Comparison of ENCODE assay signal across 21 cellular contexts in the genomic region with DNA sequence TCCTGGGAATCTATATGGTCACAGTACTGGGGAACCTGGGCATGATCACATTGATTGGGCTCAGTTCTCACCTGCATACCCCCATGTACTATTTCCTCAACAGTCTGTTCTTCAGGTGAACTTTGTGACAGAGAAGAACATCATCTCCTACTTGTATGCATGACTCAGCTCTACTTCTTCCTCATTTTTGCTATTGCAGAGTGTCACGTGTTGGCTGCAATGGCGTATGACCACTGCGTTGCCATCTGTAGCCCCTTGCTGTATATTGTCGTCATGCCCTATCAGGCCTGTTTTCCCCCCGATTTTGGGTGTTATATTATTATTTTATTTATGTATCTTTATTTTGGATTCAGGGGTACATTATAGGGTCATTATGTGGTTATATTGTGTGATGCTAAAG. TPM values are rescaled to one million over a fixed set of nuclear protein-coding genes. Genes with fewer than 3 reads are reported as not detected.
DNase-seq lines count a peak whose midpoint lies in the region; ATAC-seq, FAIRE-seq and TF ChIP-seq lines count a peak whose summit lies in the region.
"Had no signal": no experiment of that assay in that cellular context is flagged by ENCODE, and none has a peak within 500 bp of the region (broad histone marks: within the 10 kb centered on the region; RNA-seq: fewer than 3 reads in every experiment).

No MANE protein-coding gene starts in this region.

- H3K4me1 ChIP-seq in K562 (replicated peaks in 1 of 2; ENCODE audit: control insufficient read depth in 2 of 2, insufficient read depth in 2 of 2, low read length in 2 of 2), result peaks cover 0 to 3% of the 10 kb centered on the region in 2 experiments; a peak in 1 of 5 replicates
- H3K4me1 ChIP-seq: BLaER1, HAP-1 had no signal

- no TSS peak for BruUV-seq in K562 (replicated peaks; lab: Mats Ljungman, UMichigan)

- intact Hi-C loops in K562 (cut with micrococcal nuclease), result no loop called here

- H3K9ac ChIP-seq in K562 (ENCODE audit: insufficient read depth in 1 of 2, low read depth in 2 of 2, low read length in 2 of 2), result no peak overlapping the region
- H3K9ac ChIP-seq: BLaER1, GM23248 had no signal

- peak; percentile 74 for ATAC-seq in K562
- no peak for ATAC-seq in HG03159 (IDR thresholded peaks at IDR 0.05; ENCODE audit: unreplicated experiment)
- ATAC-seq in GM19452 (IDR thresholded peaks at IDR 0.05; ENCODE audit: unreplicated experiment), result no peak
- no peak for ATAC-seq in HG02981 (IDR thresholded peaks at IDR 0.05; ENCODE audit: unreplicated experiment)
- ATAC-seq: CD8-positive, alpha-beta T cell; GM12878 had no signal

- H3K4me2 ChIP-seq in K562 (ENCODE audit: insufficient read depth, low read length), result 0 out of 2 replicates have a peak overlapping the region, but pooled peaks have one; percentile 19
- H3K4me2 ChIP-seq: BLaER1 had no signal

- DNase-seq in NOMO-1 (lab: John Stamatoyannopoulos, UW; ENCODE audit: unreplicated experiment in 2 of 2), result peak; percentile 29 to 45
- DNase-seq in NOMO-1 treated with dmso at 0.1 percent for 144 hours (lab: John Stamatoyannopoulos, UW; ENCODE audit: unreplicated experiment), result no peak
- peak; percentile 6 for DNase-seq in NB4 (ENCODE audit: low read depth)
- DNase-seq in K562 (ENCODE audit: extremely low read depth in 1 of 4, low spot score in 3 of 4), result peak in 1 of 4 experiments; percentile 15
- DNase-seq: 8988T; Calu3; CD8-positive, alpha-beta T cell; DMS79 treated with DMSO at 0.1 percent for 48 hours; GM23248 had no signal

- H3K36me3 ChIP-seq in K562 (ENCODE audit: control insufficient read depth, insufficient read depth, low read length), result 0 out of 3 replicates have a peak, but pooled peaks cover under 1% of the 10 kb centered on the region
- H3K36me3 ChIP-seq: BLaER1, HAP-1 had no signal

- POLR2A ChIA-PET in K562 (lab: Yijun Ruan, JAX), result interaction anchor here (0.8 kb wide), 1 partner anchor 13 kb away, joined by 3 read pairs; no protein-coding TSS in a partner anchor

- 26% methylated on average over 5 of the region's 5 CpGs for WGBS in K562 (ENCODE audit: insufficient coverage, low coverage, missing lambda C conversion rate)

- TF ChIP-seq POLR2A in NB4 (IDR thresholded peaks at IDR 0.05; ENCODE audit: extremely low read depth, insufficient read length), result no peak
- TF ChIP-seq POLR2A in K562 (conservative IDR thresholded peaks at IDR 0.05), result no peak

- H3K27ac ChIP-seq in K562 (ENCODE audit: extremely low read depth, low read depth, low read length), result peak overlapping the region; percentile 65; the same call in 2 of the 3 replicates
- H3K27ac ChIP-seq: BLaER1, GM23248 had no signal

- TF ChIP-seq EP300 in K562 (IDR thresholded peaks at IDR 0.05; ENCODE audit: low read length), result no peak

- TF ChIP-seq CTCF in NB4 (IDR thresholded peaks at IDR 0.05; ENCODE audit: low read depth, low read length) (no peak), K562 (IDR thresholded peaks at IDR 0.05 in 2 of 3, conservative IDR thresholded peaks at IDR 0.05 in 1 of 3; ENCODE audit: insufficient read depth in 2 of 3, low read depth in 1 of 3, low read length in 3 of 3) (no peak)

- H3K4me3 ChIP-seq in NB4 (ENCODE audit: low read depth, low read length), result no peak overlapping the region
- no peak overlapping the region for H3K4me3 ChIP-seq in K562
- H3K4me3 ChIP-seq: BLaER1, GM12878, GM23248, HAP-1 had no signal

- H4K20me1 ChIP-seq in K562 (replicated peaks; ENCODE audit: control insufficient read depth, insufficient read depth, low read length), result no peaks in the 10 kb centered on the region
- H4K20me1 ChIP-seq: BLaER1 had no signal

- in situ Hi-C loops in K562 (cut with MboI), result no loop called here

- FAIRE-seq in K562 (lab: Jason Lieb, UNC), result no peak
- FAIRE-seq: GM12878, GM19239 had no signal

- peak overlapping the region; percentile 40; the same call in 1 of the 2 replicates for H2AFZ ChIP-seq in K562 (ENCODE audit: low read depth, low read length)
- H2AFZ ChIP-seq: GM23248 had no signal

- H3K9me1 ChIP-seq in K562 (ENCODE audit: control insufficient read depth, insufficient read depth, low read length), result no peaks in the 10 kb centered on the region

- H3K27me3 ChIP-seq in K562 (ENCODE audit: control insufficient read depth in 2 of 2, insufficient read depth in 2 of 2, low read length in 2 of 2), result no peaks in the 10 kb centered on the region
- H3K27me3 ChIP-seq: BLaER1 had no signal

- H3K9me3 ChIP-seq in K562 (replicated peaks; ENCODE audit: control insufficient read depth, insufficient read depth, low read depth, low read length), result no peaks in the 10 kb centered on the region
- H3K9me3 ChIP-seq: BLaER1, HAP-1 had no signal

- no peak for TF ChIP-seq RAD21 in K562 (CRISPR knock-in tag; conservative IDR thresholded peaks at IDR 0.05 in 1 of 2, IDR thresholded peaks at IDR 0.05 in 1 of 2)

- H3K79me2 ChIP-seq in K562 (ENCODE audit: control insufficient read depth, insufficient read depth, low read length), result no peaks in the 10 kb centered on the region

- CTCF ChIA-PET in K562 (lab: Yijun Ruan, JAX; ENCODE audit: low intra/inter-chr PET ratio), result no interaction called here

TF ChIP-seq in K562, 482 proteins besides CTCF, POLR2A, EP300 and RAD21 (continues in another document):
- TF ChIP-seq ILK (tag; IDR thresholded peaks at IDR 0.05; ENCODE audit: borderline replicate concordance, low read depth) (no peak), ZNF644 (tag; IDR thresholded peaks at IDR 0.05; ENCODE audit: low read depth) (peak; percentile 61; the same call in 1 of the 2 replicates)

RNA-seq across cellular contexts. Expression of gene OR8G1, which starts 2.4 kb away (rescaled TPM):
- total RNA-seq in K562 (2011; cell fraction: chromatin; rRNA removed; ENCODE audit: low replicate concordance), result 10.0 and 24.8 TPM in 2 replicates
- total RNA-seq in K562 (2011; cell fraction: nucleolus; rRNA removed), result 2.3 and 6.2 TPM in 2 replicates
- 26.1 and 54.7 TPM in 2 replicates for total RNA-seq in K562 (2011; cell fraction: nucleoplasm; rRNA removed)
- total RNA-seq in K562 (2014; rRNA removed) (0.57 and 0.59 TPM in 2 replicates), K562 (2014; rRNA removed; fragmentation: Illumina TruSeq; extraction: Trizol) (1.4 and 1.7 TPM in 2 replicates), K562 (2015; rRNA removed; fragmentation: Illumina TruSeq; extraction: Trizol) (0.91 and 1.7 TPM in 2 replicates), K562 (2021) (0.44 and 0.54 TPM in 2 replicates)
- polyA plus RNA-seq in K562 (2011; rRNA removed) (0.57 and 0.83 TPM in 2 replicates), K562 (2014; fragmentation: Illumina TruSeq; extraction: Trizol) (0.10 and 0.25 TPM in 2 replicates), K562 (2014; fragmentation: Nextera tagmentation; extraction: Ambion mirVana) (under 1 TPM in 1 of 2 experiments, not detected in 1; 0.03 TPM), K562 (2014; rRNA removed) (0.12 and 0.16 TPM in 2 replicates)
- 0.15 and 0.19 TPM in 2 replicates for polyA plus RNA-seq in K562 (2011; cell fraction: cytosol; rRNA removed)
- polyA plus RNA-seq in K562 (2011; cell fraction: nucleus; rRNA removed), result 3.8 and 4.1 TPM in 2 replicates
- polyA plus RNA-seq in K562 (2012), result 0.18 and 0.32 TPM in 2 replicates
- polyA minus RNA-seq in K562 (2011; rRNA and poly(A)+ RNA removed), result 13.4 and 16.2 TPM in 2 replicates
- not detected in 2 replicates for polyA minus RNA-seq in K562 (2011; cell fraction: cytosol; rRNA and poly(A)+ RNA removed)
- polyA minus RNA-seq in K562 (2011; cell fraction: nucleus; rRNA and poly(A)+ RNA removed), result 18.0 and 19.9 TPM in 2 replicates
- total RNA-seq: A673; Calu3; CD8-positive, alpha-beta T cell; GM12878; GM23248; H4; HT1080 had no signal
- polyA plus RNA-seq: AG04450, CD14-positive monocyte, GM12878, GM23248 had no signal

RNA-seq across cellular contexts. Expression of gene OR8G5, which starts 17.7 kb away (rescaled TPM):
- 8.5 and 21.4 TPM in 2 replicates for total RNA-seq in K562 (2011; cell fraction: chromatin; rRNA removed; ENCODE audit: low replicate concordance)
- 6.0 and 7.1 TPM in 2 replicates for total RNA-seq in K562 (2011; cell fraction: nucleolus; rRNA removed)
- total RNA-seq in K562 (2011; cell fraction: nucleoplasm; rRNA removed), result 19.7 and 25.6 TPM in 2 replicates
- total RNA-seq in K562 (2014; rRNA removed) (0.18 and 0.94 TPM in 2 replicates), K562 (2014; rRNA removed; fragmentation: Illumina TruSeq; extraction: Trizol) (1.9 and 2.6 TPM in 2 replicates), K562 (2015; rRNA removed; fragmentation: Illumina TruSeq; extraction: Trizol) (2.3 and 2.6 TPM in 2 replicates), K562 (2021) (1.4 and 1.7 TPM in 2 replicates)
- polyA plus RNA-seq in K562 (2011; rRNA removed) (2.2 and 3.8 TPM in 2 replicates), K562 (2014; fragmentation: Illumina TruSeq; extraction: Trizol) (1.7 and 2.1 TPM in 2 replicates), K562 (2014; fragmentation: Nextera tagmentation; extraction: Ambion mirVana) (1 to 10 TPM in 1 of 2 experiments, under 1 TPM in 1; 0.98 to 1.2 TPM), K562 (2014; rRNA removed) (1.5 and 1.7 TPM in 2 replicates)
- 2.2 and 2.5 TPM in 2 replicates for polyA plus RNA-seq in K562 (2011; cell fraction: cytosol; rRNA removed)
- 4.6 and 4.7 TPM in 2 replicates for polyA plus RNA-seq in K562 (2011; cell fraction: nucleus; rRNA removed)
- polyA plus RNA-seq in K562 (2012), result 1.6 and 3.5 TPM in 2 replicates
- polyA minus RNA-seq in K562 (2011; rRNA and poly(A)+ RNA removed), result 12.7 and 13.4 TPM in 2 replicates
- polyA minus RNA-seq in K562 (2011; cell fraction: cytosol; rRNA and poly(A)+ RNA removed), result 2.0 TPM in 1 of 2 replicates, not detected in the other
- 11.0 and 18.0 TPM in 2 replicates for polyA minus RNA-seq in K562 (2011; cell fraction: nucleus; rRNA and poly(A)+ RNA removed)
- total RNA-seq: A673; Calu3; CD8-positive, alpha-beta T cell; GM12878; GM23248; H4; HT1080 had no signal
- polyA plus RNA-seq: AG04450, CD14-positive monocyte, GM12878, GM23248 had no signal

RNA-seq across cellular contexts. Expression of gene OR10D3, which starts 55.4 kb away (rescaled TPM):
- total RNA-seq in K562 (2011; cell fraction: chromatin; rRNA removed; ENCODE audit: low replicate concordance), result 16.6 and 50.2 TPM in 2 replicates
- 9.3 and 17.4 TPM in 2 replicates for total RNA-seq in K562 (2011; cell fraction: nucleolus; rRNA removed)
- 41.2 and 79.5 TPM in 2 replicates for total RNA-seq in K562 (2011; cell fraction: nucleoplasm; rRNA removed)
- total RNA-seq in K562 (2014; rRNA removed), result 0.73 and 1.7 TPM in 2 replicates
- total RNA-seq in K562 (2014; rRNA removed; fragmentation: Illumina TruSeq; extraction: Trizol), result 2.6 and 2.9 TPM in 2 replicates
- 2.6 and 2.7 TPM in 2 replicates for total RNA-seq in K562 (2015; rRNA removed; fragmentation: Illumina TruSeq; extraction: Trizol)
- 1.7 and 2.8 TPM in 2 replicates for total RNA-seq in K562 (2021)
- 0.86 and 1.1 TPM in 2 replicates for polyA plus RNA-seq in K562 (2011; rRNA removed)
- 0.16 and 0.18 TPM in 2 replicates for polyA plus RNA-seq in K562 (2011; cell fraction: cytosol; rRNA removed)
- 13.4 and 17.5 TPM in 2 replicates for polyA plus RNA-seq in K562 (2011; cell fraction: nucleus; rRNA removed)
- 0.14 and 0.62 TPM in 2 replicates for polyA plus RNA-seq in K562 (2012)
- 0.18 and 0.27 TPM in 2 replicates for polyA plus RNA-seq in K562 (2014; fragmentation: Illumina TruSeq; extraction: Trizol)
- polyA plus RNA-seq in K562 (2014; fragmentation: Nextera tagmentation; extraction: Ambion mirVana), result under 1 TPM in 1 of 2 experiments, not detected in 1; 0.07 TPM
- polyA plus RNA-seq in K562 (2014; rRNA removed), result 0.27 and 0.38 TPM in 2 replicates
- 45.9 and 55.9 TPM in 2 replicates for polyA minus RNA-seq in K562 (2011; rRNA and poly(A)+ RNA removed)
- polyA minus RNA-seq in K562 (2011; cell fraction: cytosol; rRNA and poly(A)+ RNA removed), result 1.4 TPM in 1 of 2 replicates, not detected in the other
- 53.4 and 57.5 TPM in 2 replicates for polyA minus RNA-seq in K562 (2011; cell fraction: nucleus; rRNA and poly(A)+ RNA removed)
- total RNA-seq: A673; Calu3; CD8-positive, alpha-beta T cell; GM12878; GM23248; H4; HT1080 had no signal
- polyA plus RNA-seq: AG04450, CD14-positive monocyte, GM12878, GM23248 had no signal
